Comparison of ENCODE assay signal across 8 cellular contexts in genomic region chrX:72238183-72238582, GRCh38. TPM values are rescaled to one million over a fixed set of nuclear protein-coding genes. Genes with fewer than 3 reads are reported as not detected.
A peak's percentile ranks its signal among the peaks of the same experiment; 100 is the strongest.
DNase-seq lines count a peak whose midpoint lies in the region; ATAC-seq and TF ChIP-seq lines count a peak whose summit lies in the region.

No MANE protein-coding gene starts in this region.

- no peak for TF ChIP-seq EP300 in suprapubic skin (IDR thresholded peaks at IDR 0.05)

- H3K36me3 ChIP-seq in cardiac muscle cell (no peaks in the 10 kb centered on the region), suprapubic skin (no peaks in the 10 kb centered on the region)

- peaks cover 4% of the 10 kb centered on the region for H3K27me3 Mint-ChIP-seq in glutamatergic neuron (ENCODE audit: unreplicated experiment)

- H3K27me3 ChIP-seq in cardiac muscle cell (no peaks in the 10 kb centered on the region), right cardiac atrium (ENCODE audit: control insufficient read depth, insufficient read depth) (no peaks in the 10 kb centered on the region), suprapubic skin (no peaks in the 10 kb centered on the region)

- TF ChIP-seq POLR2A in suprapubic skin (IDR thresholded peaks at IDR 0.05): no peak

- H3K4me1 Mint-ChIP-seq in glutamatergic neuron (ENCODE audit: low read depth, unreplicated experiment): no peaks in the 10 kb centered on the region

- no peak for TF ChIP-seq CTCF in cardiac muscle cell (IDR thresholded peaks at IDR 0.05; ENCODE audit: low read depth, low read length)
- no peak for TF ChIP-seq CTCF in WI38 (IDR thresholded peaks at IDR 0.05; ENCODE audit: low read depth, low read length)
- no peak for TF ChIP-seq CTCF in glutamatergic neuron (IDR thresholded peaks at IDR 0.05; ENCODE audit: partially characterized antibody, unreplicated experiment)
- TF ChIP-seq CTCF in suprapubic skin (IDR thresholded peaks at IDR 0.05): no peak

- H3K36me3 Mint-ChIP-seq in glutamatergic neuron (ENCODE audit: unreplicated experiment): no peaks in the 10 kb centered on the region

- H3K27ac ChIP-seq in cardiac muscle cell (no peak overlapping the region), right cardiac atrium (ENCODE audit: low read length) (no peak overlapping the region), suprapubic skin (no peak overlapping the region)

- DNase-seq in cardiac muscle cell (ENCODE audit: low read depth in 1 of 2, low spot score in 1 of 2) (no peak), right cardiac atrium (no peak), glutamatergic neuron (no peak), suprapubic skin (ENCODE audit: low spot score in 2 of 2) (no peak), hypothalamus (lab: John Stamatoyannopoulos, UW) (no peak)
- DNase-seq in stimulated activated CD4-positive, alpha-beta T cell treated with anti-CD3 and anti-CD28 coated beads, Interleukin-4, amount 100 ng/mL, for 4 hours: no peak

- intact Hi-C loops in right cardiac atrium (cut with DNase I): no loop called here

- H3K9me3 ChIP-seq in cardiac muscle cell (ENCODE audit: low read depth): no peaks in the 10 kb centered on the region
- H3K9me3 ChIP-seq in right cardiac atrium (ENCODE audit: control insufficient read depth, low read length): no peaks in the 10 kb centered on the region
- H3K9me3 ChIP-seq in suprapubic skin: no peaks in the 10 kb centered on the region

- peak overlapping the region; percentile 95 for H3K4me3 Mint-ChIP-seq in glutamatergic neuron (ENCODE audit: unreplicated experiment)

- H3K4me1 ChIP-seq in cardiac muscle cell (ENCODE audit: low read depth) (no peaks in the 10 kb centered on the region), right cardiac atrium (ENCODE audit: control insufficient read depth, insufficient read depth, low read length) (no peaks in the 10 kb centered on the region), suprapubic skin (peaks cover 4% of the 10 kb centered on the region)

- no peaks in the 10 kb centered on the region for H3K9me3 Mint-ChIP-seq in glutamatergic neuron (ENCODE audit: unreplicated experiment)

- ATAC-seq in right cardiac atrium: no peak
- no peak for ATAC-seq in GM18511 (IDR thresholded peaks at IDR 0.05; ENCODE audit: unreplicated experiment)

- WGBS in right cardiac atrium: 22% methylated on average over 6 of the region's 6 CpGs
- 36% methylated on average over 6 of the region's 6 CpGs for WGBS in suprapubic skin

- H3K27ac Mint-ChIP-seq in glutamatergic neuron (ENCODE audit: unreplicated experiment): no peak overlapping the region

- H3K4me3 ChIP-seq in cardiac muscle cell (peak overlapping the region; percentile 26), right cardiac atrium (ENCODE audit: low read length) (no peak overlapping the region), WI38 (ENCODE audit: low read depth, low read length) (peak overlapping the region; percentile 63), suprapubic skin (peak overlapping the region; percentile 38)

RNA-seq across cellular contexts. Expression of gene ERCC6L, which starts 0.6 kb away (rescaled TPM):
- total RNA-seq in cardiac muscle cell (0.81 and 2.9 TPM in 2 replicates), right cardiac atrium (under 1 TPM; 0.06 to 0.11 (median 0.10) TPM), glutamatergic neuron (ENCODE audit: unreplicated experiment) (1.2 TPM), suprapubic skin (under 1 TPM; 0.30 to 0.68 (median 0.41) TPM)
- polyA plus RNA-seq in cardiac muscle cell (2.4 TPM in 2 replicates), right cardiac atrium (not detected)

RNA-seq across cellular contexts. Expression of gene RPS4X, which starts 38.9 kb away (rescaled TPM):
- total RNA-seq in cardiac muscle cell (664 and 726 TPM in 2 replicates), right cardiac atrium (100 to 1,000 TPM; 433 to 519 (median 494) TPM), glutamatergic neuron (ENCODE audit: unreplicated experiment) (502 TPM), suprapubic skin (1,000 to 10,000 TPM in 3 of 4 donors, 100 to 1,000 TPM in 1; 982 to 1,719 (median 1,242) TPM)
- polyA plus RNA-seq in cardiac muscle cell (193 and 227 TPM in 2 replicates), right cardiac atrium (480 TPM)

RNA-seq across cellular contexts. Expression of gene PIN4, which starts 56.6 kb away (rescaled TPM):
- 21.1 and 21.6 TPM in 2 replicates for total RNA-seq in cardiac muscle cell
- polyA plus RNA-seq in cardiac muscle cell: 44.8 and 63.7 TPM in 2 replicates
- total RNA-seq in right cardiac atrium: 10 to 100 TPM in 3 of 4 donors, 1 to 10 TPM in 1; 8.9 to 13.2 (median 10.5) TPM
- polyA plus RNA-seq in right cardiac atrium: 22.4 TPM
- total RNA-seq in glutamatergic neuron (ENCODE audit: unreplicated experiment): 19.5 TPM
- total RNA-seq in suprapubic skin: 10 to 100 TPM in 2 of 4 donors, 1 to 10 TPM in 2; 4.3 to 16.5 (median 11.8) TPM
